19 cellular contexts compared by ENCODE assay signal in genomic region chr20:15220778-15221565, GRCh38.
DNase-seq lines count a peak whose midpoint lies in the region; FAIRE-seq and TF ChIP-seq lines count a peak whose summit lies in the region.
"Had no signal": no experiment of that assay in that cellular context is flagged by ENCODE, and none has a peak within 500 bp of the region (broad histone marks: within the 10 kb centered on the region; RNA-seq: fewer than 3 reads in every experiment).

No MANE protein-coding gene starts in this region.

- dilution Hi-C loops in keratinocyte (cut with MboI; ENCODE audit: extremely low pct_ligation_motif_present, low sequenced_read_pairs), result no loop called here

- H3K4me3 Mint-ChIP-seq in MCF 10A (ENCODE audit: unreplicated experiment), result no peak overlapping the region
- H3K4me3 Mint-ChIP-seq: CD8-positive, alpha-beta T cell had no signal

- no peak overlapping the region for H3K27ac Mint-ChIP-seq in MCF 10A (ENCODE audit: low read depth, unreplicated experiment)
- H3K27ac Mint-ChIP-seq: CD8-positive, alpha-beta T cell had no signal

- H3K27ac ChIP-seq in breast epithelium (no peak overlapping the region), keratinocyte (ENCODE audit: control insufficient read depth, insufficient read depth, low read length) (peak overlapping the region; percentile 75)
- H3K27ac ChIP-seq: 22Rv1, ascending aorta, HL-60, WERI-Rb-1 had no signal

- intact Hi-C loops in MCF 10A (cut with micrococcal nuclease) (no loop called here), breast epithelium (cut with DNase I; ENCODE audit: low total_unique reads) (no loop called here)

- no TSS peak for BruUV-seq in MCF 10A (replicated peaks; lab: Mats Ljungman, UMichigan)

- TF ChIP-seq POLR2A in breast epithelium (IDR thresholded peaks at IDR 0.05), result no peak

- H3K9me3 ChIP-seq in breast epithelium, result no peaks in the 10 kb centered on the region
- no peaks in the 10 kb centered on the region for H3K9me3 ChIP-seq in keratinocyte (ENCODE audit: control insufficient read depth, low read depth, low read length)
- H3K9me3 ChIP-seq: ascending aorta had no signal

- H3K4me2 ChIP-seq in keratinocyte (ENCODE audit: control insufficient read depth, extremely low read depth, insufficient read depth, low read depth, low read length), result peak overlapping the region; percentile 88

- no peaks in the 10 kb centered on the region for H3K79me2 ChIP-seq in keratinocyte (ENCODE audit: control insufficient read depth, insufficient read depth, low read length)

- H3K9ac ChIP-seq in keratinocyte (ENCODE audit: control insufficient read depth, extremely low read depth, insufficient read depth, low read length), result peak overlapping the region; percentile 33

- no peaks in the 10 kb centered on the region for H4K20me1 ChIP-seq in keratinocyte (ENCODE audit: control insufficient read depth, extremely low read depth, insufficient read depth, low read length)

- H3K9me1 ChIP-seq in keratinocyte (ENCODE audit: control insufficient read depth, extremely low read depth, insufficient read depth, low read length), result no peaks in the 10 kb centered on the region

- peaks cover 6% of the 10 kb centered on the region for H3K4me1 Mint-ChIP-seq in MCF 10A (ENCODE audit: insufficient read depth, unreplicated experiment)

- H3K4me1 ChIP-seq in breast epithelium (no peaks in the 10 kb centered on the region), keratinocyte (ENCODE audit: control insufficient read depth, extremely low read depth, insufficient read depth, low read length) (peaks cover 24% of the 10 kb centered on the region)
- H3K4me1 ChIP-seq: ascending aorta had no signal

- peak; percentile 87 for FAIRE-seq in keratinocyte (lab: Jason Lieb, UNC)
- FAIRE-seq: GM12892 had no signal

- CTCF ChIA-PET in MCF 10A (lab: Yijun Ruan, JAX), result interaction anchor here (1.5 kb wide), 1 partner anchor 79 kb away, joined by 4 read pairs; no protein-coding TSS in a partner anchor

- no peaks in the 10 kb centered on the region for H3K9me3 Mint-ChIP-seq in MCF 10A (ENCODE audit: unreplicated experiment)
- H3K9me3 Mint-ChIP-seq: CD8-positive, alpha-beta T cell had no signal

- POLR2A ChIA-PET in MCF 10A (lab: Yijun Ruan, JAX), result interaction anchor here (0.5 kb wide), 1 partner anchor 28 kb away, joined by 4 read pairs; no protein-coding TSS in a partner anchor

- no peak for TF ChIP-seq CTCF in MCF 10A (IDR thresholded peaks at IDR 0.05; ENCODE audit: unreplicated experiment)
- no peak for TF ChIP-seq CTCF in breast epithelium (IDR thresholded peaks at IDR 0.05)
- TF ChIP-seq CTCF in keratinocyte (optimal IDR thresholded peaks at IDR 0.05 in 1 of 3, IDR thresholded peaks at IDR 0.05 in 1 of 3, conservative IDR thresholded peaks at IDR 0.05 in 1 of 3; ENCODE audit: extremely low read depth in 1 of 3, insufficient read depth in 2 of 3, low read length in 3 of 3), result no peak

- H3K36me3 ChIP-seq in breast epithelium, result no peaks in the 10 kb centered on the region
- H3K36me3 ChIP-seq in keratinocyte (ENCODE audit: control insufficient read depth in 2 of 2, extremely low read depth in 1 of 2, insufficient read depth in 2 of 2, low read length in 2 of 2), result no peaks in the 10 kb centered on the region
- H3K36me3 ChIP-seq: ascending aorta, WERI-Rb-1 had no signal

- H3K27me3 Mint-ChIP-seq in MCF 10A (ENCODE audit: insufficient read depth, unreplicated experiment), result no peaks in the 10 kb centered on the region

- peak overlapping the region; percentile 75 for H2AFZ ChIP-seq in keratinocyte (ENCODE audit: control insufficient read depth, low read length)

- H3K36me3 Mint-ChIP-seq in MCF 10A (ENCODE audit: insufficient read depth, unreplicated experiment), result no peaks in the 10 kb centered on the region
- H3K36me3 Mint-ChIP-seq: CD8-positive, alpha-beta T cell had no signal

- peak; percentile 5 for DNase-seq in MCF 10A (ENCODE audit: unreplicated experiment)
- DNase-seq in breast epithelium (ENCODE audit: low spot score in 2 of 2), result no peak
- DNase-seq in dermis blood vessel endothelial cell, result peak; percentile 59
- DNase-seq in keratinocyte (ENCODE audit: low read depth, low spot score), result peak; percentile 32
- DNase-seq in NCI-H2227 (lab: John Stamatoyannopoulos, UW; ENCODE audit: unreplicated experiment), result no peak
- DNase-seq in HuH-7.5 (ENCODE audit: low spot score), result no peak
- no peak for DNase-seq in MV-4-11 (lab: John Stamatoyannopoulos, UW)
- DNase-seq in activated naive CD4-positive, alpha-beta T cell treated with anti-CD3 and anti-CD28 coated beads, Interleukin-2, amount 50 U/mL, for 16 hours, result no peak
- DNase-seq: activated CD8-positive, alpha-beta memory T cell treated with anti-CD3 and anti-CD28 coated beads for 24 hours; activated effector memory CD4-positive, alpha-beta T cell treated with Interleukin-2 at 50 U/mL for 16 hours; CD8-positive, alpha-beta T cell; NCI-H1930; NCI-H69; posterior cingulate gyrus; WERI-Rb-1 had no signal

- H3K4me3 ChIP-seq in breast epithelium, result no peak overlapping the region
- H3K4me3 ChIP-seq in keratinocyte (ENCODE audit: control insufficient read depth in 2 of 3, extremely low read depth in 1 of 3, insufficient read depth in 2 of 3, low read depth in 1 of 3, low read length in 3 of 3), result peak overlapping the region in 1 of 3 experiments; percentile 55
- H3K4me3 ChIP-seq: ascending aorta had no signal

- H3K27me3 ChIP-seq in breast epithelium (no peaks in the 10 kb centered on the region), keratinocyte (ENCODE audit: control insufficient read depth, extremely low read depth, insufficient read depth, low read length) (no peaks in the 10 kb centered on the region)
- H3K27me3 ChIP-seq: ascending aorta had no signal

Comparison
In these comparisons a context has a peak if more than half of its experiments do, and no peak if none do; other contexts are left out.
1. DNase-seq: peak in MCF 10A (single experiment), dermis blood vessel endothelial cell (single experiment) and keratinocyte (single experiment); none in breast epithelium (0 of 2), NCI-H2227 (single experiment), HuH-7.5 (single experiment), MV-4-11 (single experiment) and activated naive CD4-positive, alpha-beta T cell treated with anti-CD3 and anti-CD28 coated beads, Interleukin-2, amount 50 U/mL, for 16 hours (single experiment).